In the genomic region with DNA sequence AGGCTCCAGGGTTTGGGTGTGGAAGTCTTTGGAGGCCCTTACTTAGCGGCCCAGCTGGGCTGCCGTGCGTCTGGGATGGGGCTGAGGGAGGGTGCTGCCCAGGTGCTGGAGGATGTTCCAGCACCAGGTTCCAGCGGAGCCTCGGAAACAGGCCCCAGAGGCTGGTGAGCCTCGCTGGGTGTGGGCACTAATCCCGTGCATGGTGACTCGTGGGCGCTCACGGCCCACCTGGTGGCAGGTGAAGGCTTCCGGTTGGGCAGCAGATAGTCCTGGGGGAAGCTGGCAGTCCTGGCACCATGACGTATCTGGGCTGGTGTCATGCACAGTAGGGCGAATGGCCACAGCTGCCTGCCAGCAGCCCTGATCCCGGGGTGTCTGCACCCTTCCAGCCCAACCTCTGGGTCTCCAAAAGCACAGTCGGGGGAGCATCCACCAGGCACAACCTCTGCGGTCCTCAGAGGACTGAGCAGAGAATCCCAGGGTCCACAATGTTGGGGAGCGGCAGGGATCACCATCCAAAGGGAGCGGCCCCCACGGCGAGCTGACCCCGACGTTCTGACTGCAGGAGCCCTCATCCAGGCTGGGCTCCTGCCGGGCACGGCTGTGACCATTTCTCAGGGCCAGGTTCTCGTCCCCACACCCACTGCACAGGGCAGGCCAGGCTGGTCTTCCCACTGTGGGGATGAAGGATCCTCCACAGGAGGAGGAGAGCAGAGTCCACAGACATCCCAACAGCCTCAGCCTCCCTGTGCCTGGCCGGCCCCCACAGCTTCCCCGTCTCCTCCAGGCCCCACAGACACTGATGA, we compare ENCODE assay signal across 25 cellular contexts. TPM values are rescaled to one million over a fixed set of nuclear protein-coding genes. Genes with fewer than 3 reads are reported as not detected.
DNase-seq lines count a peak whose midpoint lies in the region; ATAC-seq and TF ChIP-seq lines count a peak whose summit lies in the region.
"Had no signal": no experiment of that assay in that cellular context is flagged by ENCODE, and none has a peak within 500 bp of the region (broad histone marks: within the 10 kb centered on the region; RNA-seq: fewer than 3 reads in every experiment).

No MANE protein-coding gene starts in this region.

- TF ChIP-seq CTCF in right atrium auricular region (IDR thresholded peaks at IDR 0.05) = no peak
- no peak for TF ChIP-seq CTCF in osteoblast (IDR thresholded peaks at IDR 0.05; ENCODE audit: extremely low read depth, low read depth, low read length)

- DNase-seq in Right ventricle myocardium superior = peak; percentile 37
- no peak for DNase-seq in right atrium auricular region (ENCODE audit: low spot score)
- DNase-seq in left ventricle myocardium superior = peak; percentile 31
- DNase-seq in osteoblast (ENCODE audit: insufficient read length, low spot score, missing footprints) = peak; percentile 76
- DNase-seq in kidney tubule cell (ENCODE audit: low spot score) = no peak
- no peak for DNase-seq in NCI-H2171 (lab: John Stamatoyannopoulos, UW)
- DNase-seq: 8988T; activated CD8-positive, alpha-beta T cell treated with anti-CD3 and anti-CD28 coated beads, Interleukin-2, amount 10 ng/mL, durations not matched to agents 7 days and 5 days; activated naive CD4-positive, alpha-beta T cell treated with anti-CD3 and anti-CD28 coated beads, Interleukin-2, amount 50 U/mL, for 16 hours; amniotic stem cell; NCI-H1417 treated with DMSO at 0.1 percent for 48 hours; NCI-H2029 treated with DMSO at 0.1 percent for 48 hours; NCI-H2227 treated with DMSO at 0.1 percent for 48 hours; NCI-H526 treated with DMSO at 0.1 percent for 48 hours; PC-3; stimulated activated CD4-positive, alpha-beta T cell treated with anti-CD3 and anti-CD28 coated beads, Interleukin-15, amount 100 ng/mL, for 24 hours; T-helper 17 cell had no signal

- H3K27me3 ChIP-seq in right atrium auricular region (no peaks in the 10 kb centered on the region), osteoblast (ENCODE audit: insufficient read depth, low read length) (no peaks in the 10 kb centered on the region)

- intact Hi-C loops in Right ventricle myocardium superior (cut with DNase I) = no loop called here
- intact Hi-C loops in left ventricle myocardium superior (cut with micrococcal nuclease) = no loop called here

- ATAC-seq in Right ventricle myocardium superior (ENCODE audit: poor library complexity) = no peak
- ATAC-seq in left ventricle myocardium superior = peak; percentile 1
- no peak for ATAC-seq in GM21576 (IDR thresholded peaks at IDR 0.05; ENCODE audit: unreplicated experiment)
- no peak for ATAC-seq in GM21737 (IDR thresholded peaks at IDR 0.05; ENCODE audit: unreplicated experiment)
- ATAC-seq: activated CD8-positive, alpha-beta T cell treated with anti-CD3 and anti-CD28 coated beads, Interleukin-2, amount 10 ng/mL, durations not matched to agents 7 days and 5 days; SK-N-SH treated with all-trans-retinoic acid at 6 μM for 48 hours; stimulated activated effector memory CD8-positive, alpha-beta T cell treated with anti-CD3 and anti-CD28 coated beads, Interleukin-12 subunit alpha, Interleukin-12 subunit beta, amount 100 ng/mL, for 72 hours; T-helper 17 cell had no signal

- peaks cover 20% of the 10 kb centered on the region for H3K36me3 ChIP-seq in right atrium auricular region
- H3K36me3 ChIP-seq in osteoblast (ENCODE audit: insufficient read depth, low read length) = peaks cover 66% of the 10 kb centered on the region
- H3K36me3 ChIP-seq: HAP-1 had no signal

- H2AFZ ChIP-seq in osteoblast (ENCODE audit: low read length) = no peak overlapping the region

- no peaks in the 10 kb centered on the region for H3K9me3 ChIP-seq in right atrium auricular region
- H3K9me3 ChIP-seq in osteoblast (ENCODE audit: low read depth, low read length) = no peaks in the 10 kb centered on the region
- H3K9me3 ChIP-seq: HAP-1 had no signal

- peaks cover 19% of the 10 kb centered on the region for H3K79me2 ChIP-seq in osteoblast (ENCODE audit: insufficient read depth, low read length)

- H3K27ac ChIP-seq in right atrium auricular region = peak overlapping the region in 1 of 2 donors; percentile 16
- no peak overlapping the region for H3K27ac ChIP-seq in osteoblast (ENCODE audit: low read depth, low read length)

- H3K4me1 ChIP-seq in right atrium auricular region = peaks cover 0 to 19% of the 10 kb centered on the region in 2 donors
- H3K4me1 ChIP-seq in osteoblast (ENCODE audit: insufficient read depth, low read length) = no peaks in the 10 kb centered on the region
- H3K4me1 ChIP-seq: HAP-1 had no signal

- H3K4me3 ChIP-seq in right atrium auricular region (no peak overlapping the region), osteoblast (ENCODE audit: insufficient read depth, low read length) (no peak overlapping the region)
- H3K4me3 ChIP-seq: HAP-1, lung had no signal

- H3K4me2 ChIP-seq in osteoblast (ENCODE audit: insufficient read depth, low read length) = no peak overlapping the region

- H4K20me1 ChIP-seq in osteoblast (ENCODE audit: insufficient read depth, low read length) = peaks cover 51% of the 10 kb centered on the region

RNA-seq across cellular contexts. Expression of gene FTCD, which starts 25.3 kb away (rescaled TPM):
- total RNA-seq in Right ventricle myocardium superior = 1.9 TPM
- under 1 TPM in 1 of 2 donors, not detected in 1; 0.24 TPM for total RNA-seq in right atrium auricular region
- total RNA-seq in left ventricle myocardium superior = 1.5 TPM
- 0.29 and 0.36 TPM in 2 replicates for total RNA-seq in osteoblast
- total RNA-seq: LHCN-M2, subcutaneous adipose tissue had no signal

RNA-seq across cellular contexts. Expression of gene COL6A2, which starts 32.1 kb away (rescaled TPM):
- total RNA-seq in Right ventricle myocardium superior = 191 TPM
- 100 to 1,000 TPM; 249 to 252 TPM for total RNA-seq in right atrium auricular region
- 196 TPM for total RNA-seq in left ventricle myocardium superior
- total RNA-seq in osteoblast = 1,184 and 1,265 TPM in 2 replicates

RNA-seq across cellular contexts. Expression of gene SPATC1L, which starts 54.2 kb away (rescaled TPM):
- 6.3 TPM for total RNA-seq in Right ventricle myocardium superior
- 10 to 100 TPM in 1 of 2 donors, 1 to 10 TPM in 1; 8.7 to 12.5 TPM for total RNA-seq in right atrium auricular region
- total RNA-seq in left ventricle myocardium superior = 12.0 TPM
- total RNA-seq in osteoblast = 3.2 and 6.9 TPM in 2 replicates

Comparison
In these comparisons a context has a peak if more than half of its experiments do, and no peak if none do; other contexts are left out.
1. DNase-seq: peak in Right ventricle myocardium superior (single experiment), left ventricle myocardium superior (single experiment) and osteoblast (single experiment); none in right atrium auricular region (single experiment), kidney tubule cell (single experiment) and NCI-H2171 (single experiment).